1 cellular context compared by ENCODE assay signal in the genomic region with DNA sequence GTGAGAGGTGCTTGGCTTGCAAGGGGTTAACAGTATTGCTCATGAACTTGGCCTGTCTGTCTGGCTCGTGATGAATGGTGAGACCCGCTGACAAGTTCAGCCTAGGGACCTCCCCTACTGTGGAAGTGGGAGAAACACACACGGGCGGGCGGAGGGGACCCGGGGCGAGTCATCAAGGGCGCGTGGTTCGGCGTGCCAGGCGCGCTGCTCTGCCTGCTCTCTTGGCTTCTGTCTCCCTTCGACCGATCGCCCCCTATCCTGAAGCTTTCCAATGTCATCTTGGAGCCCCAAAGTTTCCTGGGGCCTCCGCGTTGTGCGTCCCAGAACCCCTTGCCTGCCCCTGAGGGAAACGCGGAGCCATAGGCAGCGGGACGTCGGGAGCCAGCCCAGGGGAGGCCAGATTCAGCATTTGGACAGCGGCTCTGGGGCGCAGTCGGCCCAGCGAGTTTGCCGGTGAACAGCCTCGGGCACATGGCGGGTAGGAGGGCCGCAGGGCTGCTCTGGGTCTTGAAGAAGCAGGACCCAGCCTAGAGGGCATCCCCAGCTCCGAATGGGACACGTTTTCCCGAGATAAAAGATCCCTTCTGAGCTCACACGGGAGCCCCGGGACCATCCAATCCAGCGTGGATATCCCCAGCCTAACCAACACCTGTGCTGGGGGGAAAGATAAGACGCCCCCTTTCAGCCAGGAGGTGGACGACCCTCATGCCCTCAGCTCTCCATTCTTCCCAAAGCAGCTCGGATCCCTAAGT.
A peak's percentile ranks its signal among the peaks of the same experiment; 100 is the strongest.
TF ChIP-seq lines count a peak whose summit lies in the region.

No MANE protein-coding gene starts in this region.

TF ChIP-seq in WTC11, 78 proteins besides CTCF, POLR2A, EP300 and RAD21 (continued from another document and continues in another):
- TF ChIP-seq, protein P1, sequence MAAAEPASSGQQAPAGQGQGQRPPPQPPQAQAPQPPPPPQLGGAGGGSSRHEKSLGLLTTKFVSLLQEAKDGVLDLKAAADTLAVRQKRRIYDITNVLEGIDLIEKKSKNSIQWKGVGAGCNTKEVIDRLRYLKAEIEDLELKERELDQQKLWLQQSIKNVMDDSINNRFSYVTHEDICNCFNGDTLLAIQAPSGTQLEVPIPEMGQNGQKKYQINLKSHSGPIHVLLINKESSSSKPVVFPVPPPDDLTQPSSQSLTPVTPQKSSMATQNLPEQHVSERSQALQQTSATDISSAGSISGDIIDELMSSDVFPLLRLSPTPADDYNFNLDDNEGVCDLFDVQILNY (CRISPR knock-in tag; IDR thresholded peaks at IDR 0.05) = 0 out of 2 replicates have a peak, but pooled peaks have one; percentile 44
- TF ChIP-seq ZNF232 (CRISPR knock-in tag; IDR thresholded peaks at IDR 0.05) (0 out of 2 replicates have a peak, but pooled peaks have one; percentile 85), NFYB (CRISPR knock-in tag; conservative IDR thresholded peaks at IDR 0.05; ENCODE audit: low read depth) (peak; percentile 35), TEAD1 (CRISPR knock-in tag; IDR thresholded peaks at IDR 0.05) (peak; percentile 95), CREM (CRISPR knock-in tag; IDR thresholded peaks at IDR 0.05) (no peak; the same call in 1 of the 2 replicates), SMAD4 (CRISPR knock-in tag; IDR thresholded peaks at IDR 0.05) (peak; percentile 92), ZNF121 (CRISPR knock-in tag; IDR thresholded peaks at IDR 0.05) (0 out of 2 replicates have a peak, but pooled peaks have one; percentile 11), ZNF317 (CRISPR knock-in tag; IDR thresholded peaks at IDR 0.05; ENCODE audit: borderline replicate concordance, low read depth) (no peak), NFATC4 (CRISPR knock-in tag; IDR thresholded peaks at IDR 0.05) (no peak), FOXJ3 (CRISPR knock-in tag; IDR thresholded peaks at IDR 0.05; ENCODE audit: borderline replicate concordance) (no peak), NR2C2 (CRISPR knock-in tag; IDR thresholded peaks at IDR 0.05) (no peak), PRRX2 (CRISPR knock-in tag; IDR thresholded peaks at IDR 0.05) (0 out of 2 replicates have a peak, but pooled peaks have one; percentile 64), ZNF219 (CRISPR knock-in tag; IDR thresholded peaks at IDR 0.05; ENCODE audit: borderline replicate concordance) (peak; percentile 96; the same call in 1 of the 2 replicates), RELA (CRISPR knock-in tag; IDR thresholded peaks at IDR 0.05; ENCODE audit: borderline replicate concordance) (peak; percentile 91), NFE2L1 (CRISPR knock-in tag; IDR thresholded peaks at IDR 0.05) (peak; percentile 95), GRHL2 (CRISPR knock-in tag; IDR thresholded peaks at IDR 0.05; ENCODE audit: insufficient replicate concordance, severe bottlenecking) (no peak), GABPB1 (CRISPR knock-in tag; IDR thresholded peaks at IDR 0.05) (no peak), TP53 (CRISPR knock-in tag; IDR thresholded peaks at IDR 0.05) (peak; percentile 91), KAT7 (CRISPR knock-in tag; IDR thresholded peaks at IDR 0.05; ENCODE audit: borderline replicate concordance) (0 out of 2 replicates have a peak, but pooled peaks have one; percentile 80), HMGA2 (CRISPR knock-in tag; IDR thresholded peaks at IDR 0.05) (no peak), JUN (CRISPR knock-in tag; IDR thresholded peaks at IDR 0.05) (peak; percentile 96), FOXK1 (CRISPR knock-in tag; IDR thresholded peaks at IDR 0.05) (peak; percentile 93), GTF2I (CRISPR knock-in tag; conservative IDR thresholded peaks at IDR 0.05) (no peak), ESRRA (CRISPR knock-in tag; IDR thresholded peaks at IDR 0.05; ENCODE audit: borderline replicate concordance) (peak; percentile 93; the same call in 1 of the 2 replicates), RORB (CRISPR knock-in tag; IDR thresholded peaks at IDR 0.05) (no peak)
- TF ChIP-seq, protein P2, sequence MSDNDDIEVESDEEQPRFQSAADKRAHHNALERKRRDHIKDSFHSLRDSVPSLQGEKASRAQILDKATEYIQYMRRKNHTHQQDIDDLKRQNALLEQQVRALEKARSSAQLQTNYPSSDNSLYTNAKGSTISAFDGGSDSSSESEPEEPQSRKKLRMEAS (CRISPR knock-in tag; IDR thresholded peaks at IDR 0.05) = peak; percentile 84
- TF ChIP-seq, protein P3, sequence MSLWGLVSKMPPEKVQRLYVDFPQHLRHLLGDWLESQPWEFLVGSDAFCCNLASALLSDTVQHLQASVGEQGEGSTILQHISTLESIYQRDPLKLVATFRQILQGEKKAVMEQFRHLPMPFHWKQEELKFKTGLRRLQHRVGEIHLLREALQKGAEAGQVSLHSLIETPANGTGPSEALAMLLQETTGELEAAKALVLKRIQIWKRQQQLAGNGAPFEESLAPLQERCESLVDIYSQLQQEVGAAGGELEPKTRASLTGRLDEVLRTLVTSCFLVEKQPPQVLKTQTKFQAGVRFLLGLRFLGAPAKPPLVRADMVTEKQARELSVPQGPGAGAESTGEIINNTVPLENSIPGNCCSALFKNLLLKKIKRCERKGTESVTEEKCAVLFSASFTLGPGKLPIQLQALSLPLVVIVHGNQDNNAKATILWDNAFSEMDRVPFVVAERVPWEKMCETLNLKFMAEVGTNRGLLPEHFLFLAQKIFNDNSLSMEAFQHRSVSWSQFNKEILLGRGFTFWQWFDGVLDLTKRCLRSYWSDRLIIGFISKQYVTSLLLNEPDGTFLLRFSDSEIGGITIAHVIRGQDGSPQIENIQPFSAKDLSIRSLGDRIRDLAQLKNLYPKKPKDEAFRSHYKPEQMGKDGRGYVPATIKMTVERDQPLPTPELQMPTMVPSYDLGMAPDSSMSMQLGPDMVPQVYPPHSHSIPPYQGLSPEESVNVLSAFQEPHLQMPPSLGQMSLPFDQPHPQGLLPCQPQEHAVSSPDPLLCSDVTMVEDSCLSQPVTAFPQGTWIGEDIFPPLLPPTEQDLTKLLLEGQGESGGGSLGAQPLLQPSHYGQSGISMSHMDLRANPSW (CRISPR knock-in tag; conservative IDR thresholded peaks at IDR 0.05; ENCODE audit: low read depth) = no peak
- TF ChIP-seq, protein P4, sequence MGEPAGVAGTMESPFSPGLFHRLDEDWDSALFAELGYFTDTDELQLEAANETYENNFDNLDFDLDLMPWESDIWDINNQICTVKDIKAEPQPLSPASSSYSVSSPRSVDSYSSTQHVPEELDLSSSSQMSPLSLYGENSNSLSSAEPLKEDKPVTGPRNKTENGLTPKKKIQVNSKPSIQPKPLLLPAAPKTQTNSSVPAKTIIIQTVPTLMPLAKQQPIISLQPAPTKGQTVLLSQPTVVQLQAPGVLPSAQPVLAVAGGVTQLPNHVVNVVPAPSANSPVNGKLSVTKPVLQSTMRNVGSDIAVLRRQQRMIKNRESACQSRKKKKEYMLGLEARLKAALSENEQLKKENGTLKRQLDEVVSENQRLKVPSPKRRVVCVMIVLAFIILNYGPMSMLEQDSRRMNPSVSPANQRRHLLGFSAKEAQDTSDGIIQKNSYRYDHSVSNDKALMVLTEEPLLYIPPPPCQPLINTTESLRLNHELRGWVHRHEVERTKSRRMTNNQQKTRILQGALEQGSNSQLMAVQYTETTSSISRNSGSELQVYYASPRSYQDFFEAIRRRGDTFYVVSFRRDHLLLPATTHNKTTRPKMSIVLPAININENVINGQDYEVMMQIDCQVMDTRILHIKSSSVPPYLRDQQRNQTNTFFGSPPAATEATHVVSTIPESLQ (CRISPR knock-in tag; IDR thresholded peaks at IDR 0.05) = 0 out of 2 replicates have a peak, but pooled peaks have one; percentile 62
- TF ChIP-seq, protein P5, sequence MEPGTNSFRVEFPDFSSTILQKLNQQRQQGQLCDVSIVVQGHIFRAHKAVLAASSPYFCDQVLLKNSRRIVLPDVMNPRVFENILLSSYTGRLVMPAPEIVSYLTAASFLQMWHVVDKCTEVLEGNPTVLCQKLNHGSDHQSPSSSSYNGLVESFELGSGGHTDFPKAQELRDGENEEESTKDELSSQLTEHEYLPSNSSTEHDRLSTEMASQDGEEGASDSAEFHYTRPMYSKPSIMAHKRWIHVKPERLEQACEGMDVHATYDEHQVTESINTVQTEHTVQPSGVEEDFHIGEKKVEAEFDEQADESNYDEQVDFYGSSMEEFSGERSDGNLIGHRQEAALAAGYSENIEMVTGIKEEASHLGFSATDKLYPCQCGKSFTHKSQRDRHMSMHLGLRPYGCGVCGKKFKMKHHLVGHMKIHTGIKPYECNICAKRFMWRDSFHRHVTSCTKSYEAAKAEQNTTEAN (CRISPR knock-in tag; IDR thresholded peaks at IDR 0.05) = peak; percentile 95; the same call in 1 of the 2 replicates
- TF ChIP-seq, protein P6, sequence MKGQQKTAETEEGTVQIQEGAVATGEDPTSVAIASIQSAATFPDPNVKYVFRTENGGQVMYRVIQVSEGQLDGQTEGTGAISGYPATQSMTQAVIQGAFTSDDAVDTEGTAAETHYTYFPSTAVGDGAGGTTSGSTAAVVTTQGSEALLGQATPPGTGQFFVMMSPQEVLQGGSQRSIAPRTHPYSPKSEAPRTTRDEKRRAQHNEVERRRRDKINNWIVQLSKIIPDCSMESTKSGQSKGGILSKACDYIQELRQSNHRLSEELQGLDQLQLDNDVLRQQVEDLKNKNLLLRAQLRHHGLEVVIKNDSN (CRISPR knock-in tag; IDR thresholded peaks at IDR 0.05) = peak; percentile 78
- TF ChIP-seq, protein P7, sequence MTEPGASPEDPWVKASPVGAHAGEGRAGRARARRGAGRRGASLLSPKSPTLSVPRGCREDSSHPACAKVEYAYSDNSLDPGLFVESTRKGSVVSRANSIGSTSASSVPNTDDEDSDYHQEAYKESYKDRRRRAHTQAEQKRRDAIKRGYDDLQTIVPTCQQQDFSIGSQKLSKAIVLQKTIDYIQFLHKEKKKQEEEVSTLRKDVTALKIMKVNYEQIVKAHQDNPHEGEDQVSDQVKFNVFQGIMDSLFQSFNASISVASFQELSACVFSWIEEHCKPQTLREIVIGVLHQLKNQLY (CRISPR knock-in tag; IDR thresholded peaks at IDR 0.05) = no peak
- TF ChIP-seq, protein P8, sequence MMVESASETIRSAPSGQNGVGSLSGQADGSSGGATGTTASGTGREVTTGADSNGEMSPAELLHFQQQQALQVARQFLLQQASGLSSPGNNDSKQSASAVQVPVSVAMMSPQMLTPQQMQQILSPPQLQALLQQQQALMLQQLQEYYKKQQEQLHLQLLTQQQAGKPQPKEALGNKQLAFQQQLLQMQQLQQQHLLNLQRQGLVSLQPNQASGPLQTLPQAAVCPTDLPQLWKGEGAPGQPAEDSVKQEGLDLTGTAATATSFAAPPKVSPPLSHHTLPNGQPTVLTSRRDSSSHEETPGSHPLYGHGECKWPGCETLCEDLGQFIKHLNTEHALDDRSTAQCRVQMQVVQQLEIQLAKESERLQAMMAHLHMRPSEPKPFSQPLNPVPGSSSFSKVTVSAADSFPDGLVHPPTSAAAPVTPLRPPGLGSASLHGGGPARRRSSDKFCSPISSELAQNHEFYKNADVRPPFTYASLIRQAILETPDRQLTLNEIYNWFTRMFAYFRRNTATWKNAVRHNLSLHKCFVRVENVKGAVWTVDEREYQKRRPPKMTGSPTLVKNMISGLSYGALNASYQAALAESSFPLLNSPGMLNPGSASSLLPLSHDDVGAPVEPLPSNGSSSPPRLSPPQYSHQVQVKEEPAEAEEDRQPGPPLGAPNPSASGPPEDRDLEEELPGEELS (CRISPR knock-in tag; IDR thresholded peaks at IDR 0.05) = peak; percentile 98
- TF ChIP-seq, protein P9, sequence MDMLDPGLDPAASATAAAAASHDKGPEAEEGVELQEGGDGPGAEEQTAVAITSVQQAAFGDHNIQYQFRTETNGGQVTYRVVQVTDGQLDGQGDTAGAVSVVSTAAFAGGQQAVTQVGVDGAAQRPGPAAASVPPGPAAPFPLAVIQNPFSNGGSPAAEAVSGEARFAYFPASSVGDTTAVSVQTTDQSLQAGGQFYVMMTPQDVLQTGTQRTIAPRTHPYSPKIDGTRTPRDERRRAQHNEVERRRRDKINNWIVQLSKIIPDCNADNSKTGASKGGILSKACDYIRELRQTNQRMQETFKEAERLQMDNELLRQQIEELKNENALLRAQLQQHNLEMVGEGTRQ (CRISPR knock-in tag; IDR thresholded peaks at IDR 0.05) = 0 out of 2 replicates have a peak, but pooled peaks have one; percentile 13
- TF ChIP-seq, protein P10, sequence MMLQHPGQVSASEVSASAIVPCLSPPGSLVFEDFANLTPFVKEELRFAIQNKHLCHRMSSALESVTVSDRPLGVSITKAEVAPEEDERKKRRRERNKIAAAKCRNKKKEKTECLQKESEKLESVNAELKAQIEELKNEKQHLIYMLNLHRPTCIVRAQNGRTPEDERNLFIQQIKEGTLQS (CRISPR knock-in tag; conservative IDR thresholded peaks at IDR 0.05) = peak; percentile 63
- TF ChIP-seq, protein P11, sequence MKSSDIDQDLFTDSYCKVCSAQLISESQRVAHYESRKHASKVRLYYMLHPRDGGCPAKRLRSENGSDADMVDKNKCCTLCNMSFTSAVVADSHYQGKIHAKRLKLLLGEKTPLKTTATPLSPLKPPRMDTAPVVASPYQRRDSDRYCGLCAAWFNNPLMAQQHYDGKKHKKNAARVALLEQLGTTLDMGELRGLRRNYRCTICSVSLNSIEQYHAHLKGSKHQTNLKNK (CRISPR knock-in tag; IDR thresholded peaks at IDR 0.05) = no peak
- TF ChIP-seq, protein P12, sequence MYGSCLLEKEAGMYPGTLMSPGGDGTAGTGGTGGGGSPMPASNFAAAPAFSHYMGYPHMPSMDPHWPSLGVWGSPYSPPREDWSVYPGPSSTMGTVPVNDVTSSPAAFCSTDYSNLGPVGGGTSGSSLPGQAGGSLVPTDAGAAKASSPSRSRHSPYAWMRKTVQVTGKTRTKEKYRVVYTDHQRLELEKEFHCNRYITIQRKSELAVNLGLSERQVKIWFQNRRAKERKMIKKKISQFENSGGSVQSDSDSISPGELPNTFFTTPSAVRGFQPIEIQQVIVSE (CRISPR knock-in tag; IDR thresholded peaks at IDR 0.05; ENCODE audit: borderline replicate concordance) = no peak
- TF ChIP-seq, protein P13, sequence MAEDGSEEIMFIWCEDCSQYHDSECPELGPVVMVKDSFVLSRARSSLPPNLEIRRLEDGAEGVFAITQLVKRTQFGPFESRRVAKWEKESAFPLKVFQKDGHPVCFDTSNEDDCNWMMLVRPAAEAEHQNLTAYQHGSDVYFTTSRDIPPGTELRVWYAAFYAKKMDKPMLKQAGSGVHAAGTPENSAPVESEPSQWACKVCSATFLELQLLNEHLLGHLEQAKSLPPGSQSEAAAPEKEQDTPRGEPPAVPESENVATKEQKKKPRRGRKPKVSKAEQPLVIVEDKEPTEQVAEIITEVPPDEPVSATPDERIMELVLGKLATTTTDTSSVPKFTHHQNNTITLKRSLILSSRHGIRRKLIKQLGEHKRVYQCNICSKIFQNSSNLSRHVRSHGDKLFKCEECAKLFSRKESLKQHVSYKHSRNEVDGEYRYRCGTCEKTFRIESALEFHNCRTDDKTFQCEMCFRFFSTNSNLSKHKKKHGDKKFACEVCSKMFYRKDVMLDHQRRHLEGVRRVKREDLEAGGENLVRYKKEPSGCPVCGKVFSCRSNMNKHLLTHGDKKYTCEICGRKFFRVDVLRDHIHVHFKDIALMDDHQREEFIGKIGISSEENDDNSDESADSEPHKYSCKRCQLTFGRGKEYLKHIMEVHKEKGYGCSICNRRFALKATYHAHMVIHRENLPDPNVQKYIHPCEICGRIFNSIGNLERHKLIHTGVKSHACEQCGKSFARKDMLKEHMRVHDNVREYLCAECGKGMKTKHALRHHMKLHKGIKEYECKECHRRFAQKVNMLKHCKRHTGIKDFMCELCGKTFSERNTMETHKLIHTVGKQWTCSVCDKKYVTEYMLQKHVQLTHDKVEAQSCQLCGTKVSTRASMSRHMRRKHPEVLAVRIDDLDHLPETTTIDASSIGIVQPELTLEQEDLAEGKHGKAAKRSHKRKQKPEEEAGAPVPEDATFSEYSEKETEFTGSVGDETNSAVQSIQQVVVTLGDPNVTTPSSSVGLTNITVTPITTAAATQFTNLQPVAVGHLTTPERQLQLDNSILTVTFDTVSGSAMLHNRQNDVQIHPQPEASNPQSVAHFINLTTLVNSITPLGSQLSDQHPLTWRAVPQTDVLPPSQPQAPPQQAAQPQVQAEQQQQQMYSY (CRISPR knock-in tag; IDR thresholded peaks at IDR 0.05) = no peak; the same call in 1 of the 2 replicates
